ENCODE assay signal across 18 cellular contexts in genomic region chr14:84750763-84751554, GRCh38.
DNase-seq lines count a peak whose midpoint lies in the region; ATAC-seq and TF ChIP-seq lines count a peak whose summit lies in the region.
"Had no signal": no experiment of that assay in that cellular context is flagged by ENCODE, and none has a peak within 500 bp of the region (broad histone marks: within the 10 kb centered on the region; RNA-seq: fewer than 3 reads in every experiment).

No MANE protein-coding gene starts in this region.

- ATAC-seq in PC-3 = no peak
- ATAC-seq: GM12878 had no signal

- H3K27ac ChIP-seq in PC-3 (ENCODE audit: low read length) (no peak overlapping the region), mesendoderm (ENCODE audit: low read depth, low read length) (peak overlapping the region; percentile 44), spleen (no peak overlapping the region)
- H3K27ac ChIP-seq: coronary artery, GM23248, left ventricle myocardium inferior had no signal

- H3K79me2 ChIP-seq in PC-3 (ENCODE audit: low read length) = no peaks in the 10 kb centered on the region
- no peaks in the 10 kb centered on the region for H3K79me2 ChIP-seq in mesendoderm (ENCODE audit: control insufficient read depth, insufficient read depth, low read length)

- intact Hi-C loops in PC-3 (cut with micrococcal nuclease) = no loop called here
- intact Hi-C loops in spleen (cut with DNase I; ENCODE audit: low total_unique reads) = no loop called here

- 0 out of 2 replicates have a peak, but pooled peaks cover 7% of the 10 kb centered on the region for H3K9me3 ChIP-seq in PC-3 (ENCODE audit: low read length)
- peaks cover 0 to 21% (median 11%) of the 10 kb centered on the region in 8 donors for H3K9me3 ChIP-seq in spleen

- no peak for TF ChIP-seq POLR2A in spleen (IDR thresholded peaks at IDR 0.05)

- H3K9ac ChIP-seq in PC-3 (ENCODE audit: low read length) (no peak overlapping the region), mesendoderm (ENCODE audit: low read length) (no peak overlapping the region)
- H3K9ac ChIP-seq: GM23248 had no signal

- H3K4ac ChIP-seq in mesendoderm (ENCODE audit: low read depth, low read length) = no peak overlapping the region

- H2BK120ac ChIP-seq in mesendoderm (ENCODE audit: low read depth, low read length) = peak overlapping the region; percentile 88

- H3K27me3 ChIP-seq in PC-3 (ENCODE audit: low read length) = no peaks in the 10 kb centered on the region
- no peaks in the 10 kb centered on the region for H3K27me3 ChIP-seq in mesendoderm (ENCODE audit: insufficient read depth, low read length, poor library complexity)
- H3K27me3 ChIP-seq in spleen (replicated peaks in 1 of 7) = no peaks in the 10 kb centered on the region

- no peak overlapping the region for H2BK15ac ChIP-seq in mesendoderm (replicated peaks; ENCODE audit: low read depth)

- peak overlapping the region; percentile 30 for H4K5ac ChIP-seq in mesendoderm (ENCODE audit: low read length)

- no peak overlapping the region for H3K4me3 ChIP-seq in AG04449 (ENCODE audit: low read depth, low read length)
- H3K4me3 ChIP-seq in PC-3 (ENCODE audit: low read length) = 0 out of 2 replicates have a peak overlapping the region, but pooled peaks have one; percentile 7
- H3K4me3 ChIP-seq in epithelial cell of proximal tubule (ENCODE audit: low read depth, low read length) = peak overlapping the region; percentile 23
- H3K4me3 ChIP-seq in mesendoderm (ENCODE audit: low read length) = no peak overlapping the region
- H3K4me3 ChIP-seq in spleen = no peak overlapping the region
- H3K4me3 ChIP-seq: coronary artery, GM12878, GM23248, left ventricle myocardium inferior had no signal

- TF ChIP-seq CTCF in AG04449 (IDR thresholded peaks at IDR 0.05; ENCODE audit: insufficient read depth, low read length, missing control alignments) (no peak), PC-3 (conservative IDR thresholded peaks at IDR 0.05; ENCODE audit: low read depth, low read length) (no peak), epithelial cell of proximal tubule (conservative IDR thresholded peaks at IDR 0.05; ENCODE audit: low read depth, low read length) (no peak), spleen (IDR thresholded peaks at IDR 0.05 in 8 of 11, conservative IDR thresholded peaks at IDR 0.05 in 3 of 11) (no peak)

- H3K9me2 ChIP-seq in PC-3 (replicated peaks; ENCODE audit: low read length) = no peaks in the 10 kb centered on the region

- CTCF ChIA-PET in AG04449 (lab: Yijun Ruan, JAX) (no interaction called here), PC-3 (lab: Charles Lee) (no interaction called here)

- H4K20me1 ChIP-seq in PC-3 (ENCODE audit: low read length) = no peaks in the 10 kb centered on the region

- H3K4me1 ChIP-seq in PC-3 (ENCODE audit: insufficient read depth, low read length) = no peaks in the 10 kb centered on the region
- peaks cover 3% of the 10 kb centered on the region for H3K4me1 ChIP-seq in mesendoderm (ENCODE audit: control insufficient read depth, low read depth, low read length)
- H3K4me1 ChIP-seq in spleen = peaks cover 0 to 4% (median 0%) of the 10 kb centered on the region in 6 donors
- H3K4me1 ChIP-seq: left ventricle myocardium inferior had no signal

- no TSS peak for BruUV-seq in PC-3 (replicated peaks; lab: Mats Ljungman, UMichigan)

- H3K79me1 ChIP-seq in mesendoderm (ENCODE audit: low read length) = no peaks in the 10 kb centered on the region

- H3K23ac ChIP-seq in mesendoderm (ENCODE audit: low read length) = no peak overlapping the region

- H4K8ac ChIP-seq in mesendoderm (ENCODE audit: low read depth, low read length) = no peak overlapping the region

- H2AFZ ChIP-seq in PC-3 (ENCODE audit: low read length) = peak overlapping the region; percentile 42; the same call in 1 of the 2 replicates
- H2AFZ ChIP-seq: GM23248 had no signal

- H3K18ac ChIP-seq in mesendoderm (ENCODE audit: low read length) = peak overlapping the region; percentile 28

- peak overlapping the region; percentile 76 for H2BK5ac ChIP-seq in mesendoderm (ENCODE audit: low read length)

- no peaks in the 10 kb centered on the region for H3F3A ChIP-seq in PC-3 (ENCODE audit: low read length, unreplicated experiment)

- POLR2A ChIA-PET in AG04449 (lab: Yijun Ruan, JAX) = interaction anchor here (1.5 kb wide), 1 partner anchor 778 kb away, joined by 6 read pairs; no protein-coding TSS in a partner anchor
- POLR2A ChIA-PET in PC-3 (lab: Charles Lee; ENCODE audit: unreplicated experiment) = no interaction called here

- peak; percentile 33 for DNase-seq in AG04449 (ENCODE audit: low read depth, low spot score)
- no peak for DNase-seq in PC-3
- DNase-seq in epithelial cell of proximal tubule (ENCODE audit: low read depth) = peak; percentile 87
- DNase-seq in mesendoderm = peak; percentile 48
- DNase-seq in NCI-H2227 (lab: John Stamatoyannopoulos, UW; ENCODE audit: unreplicated experiment) = no peak
- no peak for DNase-seq in spleen
- DNase-seq in NCI-H446 (lab: John Stamatoyannopoulos, UW) = no peak
- no peak for DNase-seq in UCSD-AML1 (lab: John Stamatoyannopoulos, UW; ENCODE audit: unreplicated experiment)
- DNase-seq: activated CD8-positive, alpha-beta memory T cell treated with anti-CD3 and anti-CD28 coated beads for 24 hours; DMS153; GM23248; left ventricle myocardium inferior; NCI-H1105 treated with DMSO at 0.1 percent for 48 hours; NCI-H446 treated with DMSO at 0.1 percent for 48 hours; nucleus accumbens; T-helper 9 cell had no signal

- no peak overlapping the region for H2AK5ac ChIP-seq in mesendoderm (ENCODE audit: low read length)

- WGBS in mesendoderm (ENCODE audit: extremely low coverage, insufficient coverage, low lambda C conversion rate) = no CpG with 5 or more reads among the region's 10 CpGs
- WGBS in spleen, 5 donors = 72 to 80% (median 77%) methylated on average over 10 of the region's 10 CpGs

- H3K56ac ChIP-seq in mesendoderm (ENCODE audit: low read length) = peak overlapping the region; percentile 57

- H3K4me2 ChIP-seq in PC-3 (ENCODE audit: low read length) (no peak overlapping the region), mesendoderm (ENCODE audit: low read length) (no peak overlapping the region)

- H3K36me3 ChIP-seq in PC-3 (ENCODE audit: low read depth, low read length) = no peaks in the 10 kb centered on the region
- no peaks in the 10 kb centered on the region for H3K36me3 ChIP-seq in mesendoderm (ENCODE audit: control insufficient read depth, insufficient read depth, low read length)
- no peaks in the 10 kb centered on the region for H3K36me3 ChIP-seq in spleen
- H3K36me3 ChIP-seq: left ventricle myocardium inferior had no signal

Comparison
In these comparisons a context has a peak if more than half of its experiments do, and no peak if none do; other contexts are left out.
1. DNase-seq: peak in AG04449 (single experiment), epithelial cell of proximal tubule (single experiment) and mesendoderm (single experiment); none in PC-3 (single experiment), NCI-H2227 (single experiment), spleen (single experiment), NCI-H446 (0 of 2) and UCSD-AML1 (single experiment).
2. H3K4me3 ChIP-seq: peak in PC-3 (single experiment) and epithelial cell of proximal tubule (single experiment); none in AG04449 (single experiment), mesendoderm (single experiment) and spleen (0 of 8).